ENCODE assay signal across 16 cellular contexts in genomic region chr12:124842073-124842749, GRCh38. TPM values are rescaled to one million over a fixed set of nuclear protein-coding genes. Genes with fewer than 3 reads are reported as not detected.
DNase-seq lines count a peak whose midpoint lies in the region; ATAC-seq and TF ChIP-seq lines count a peak whose summit lies in the region.
"Had no signal": no experiment of that assay in that cellular context is flagged by ENCODE, and none has a peak within 500 bp of the region (broad histone marks: within the 10 kb centered on the region; RNA-seq: fewer than 3 reads in every experiment).

No MANE protein-coding gene starts in this region.

- no peak overlapping the region for H2BK15ac ChIP-seq in H9 (ENCODE audit: low read depth, low read length)

- intact Hi-C loops in breast epithelium (cut with DNase I; ENCODE audit: low total_unique reads) (no loop called here), left colon (cut with DNase I, micrococcal nuclease) (no loop called here)

- H3K27ac ChIP-seq in H9 (ENCODE audit: insufficient read length, low read depth, low read length) (no peak overlapping the region), breast epithelium (peak overlapping the region; percentile 52 to 70), skin epidermis (peak overlapping the region in 12 of 21 experiments; percentile 7 to 71 (median 43))

- H3K4me2 ChIP-seq in H9 (ENCODE audit: insufficient read depth, insufficient read length, low read length): no peak overlapping the region

- no CpG with 5 or more reads among the region's 14 CpGs for WGBS in H9 (ENCODE audit: extremely low coverage, insufficient read length, low lambda C conversion rate)

- ATAC-seq in left colon: peak; percentile 36
- ATAC-seq: natural killer cell had no signal

- H2BK20ac ChIP-seq in H9 (ENCODE audit: low read depth, low read length, poor library complexity, severe bottlenecking): no peak overlapping the region

- H2BK12ac ChIP-seq in H9 (ENCODE audit: insufficient read length, low read depth, low read length): no peak overlapping the region

- H3K4me1 ChIP-seq in H9 (ENCODE audit: insufficient read depth, low read length) (no peaks in the 10 kb centered on the region; the same call in 1 of the 2 replicates), breast epithelium (peaks cover 0 to 5% of the 10 kb centered on the region in 2 donors)

- no peaks in the 10 kb centered on the region for H3K9me3 ChIP-seq in H9 (ENCODE audit: control insufficient read depth, low read depth, low read length)
- no peaks in the 10 kb centered on the region for H3K9me3 ChIP-seq in breast epithelium

- no peak overlapping the region for H2BK120ac ChIP-seq in H9 (ENCODE audit: low read depth, low read length, poor library complexity, severe bottlenecking)

- H3K4me3 ChIP-seq in breast epithelium: no peak overlapping the region
- no peak overlapping the region for H3K4me3 ChIP-seq in skin epidermis

- H4K5ac ChIP-seq in H9 (ENCODE audit: insufficient read length, low read depth, low read length): no peak overlapping the region

- H3K4me1 Mint-ChIP-seq in H9: peaks cover 18 to 26% of the 10 kb centered on the region in 2 experiments
- H3K4me1 Mint-ChIP-seq: activated CD4-positive, alpha-beta T cell treated with anti-CD3 and anti-CD28 coated beads, Interleukin-2, amount 10 ng/mL, durations not matched to agents 24 days and 14 days; immature natural killer cell; natural killer cell had no signal

- H3K79me1 ChIP-seq in H9 (ENCODE audit: insufficient read depth, low read depth, low read length, poor library complexity, severe bottlenecking): peaks cover 3% of the 10 kb centered on the region

- no peak for TF ChIP-seq POLR2A in breast epithelium (IDR thresholded peaks at IDR 0.05)

- peak overlapping the region; percentile 71 to 91 (median 87); a peak in 5 of 7 replicates for H3K27ac Mint-ChIP-seq in H9
- H3K27ac Mint-ChIP-seq: activated CD4-positive, alpha-beta T cell treated with anti-CD3 and anti-CD28 coated beads, Interleukin-2, amount 10 ng/mL, durations not matched to agents 24 days and 14 days; HFFc6; natural killer cell had no signal

- H3K79me2 ChIP-seq in H9 (ENCODE audit: insufficient read depth, low read length): no peaks in the 10 kb centered on the region

- no peak overlapping the region for H2AK5ac ChIP-seq in H9 (ENCODE audit: insufficient read length, low read length)

- no peak overlapping the region for H3K4me3 Mint-ChIP-seq in H9
- H3K4me3 Mint-ChIP-seq: activated CD4-positive, alpha-beta T cell treated with anti-CD3 and anti-CD28 coated beads, Interleukin-2, amount 10 ng/mL, durations not matched to agents 24 days and 14 days; HFFc6; IgD-negative memory B cell; immature natural killer cell; natural killer cell had no signal

- H3K27me3 ChIP-seq in H9 (ENCODE audit: insufficient read depth, low read length) (no peaks in the 10 kb centered on the region), breast epithelium (no peaks in the 10 kb centered on the region)

- no peak overlapping the region for H3K23ac ChIP-seq in H9 (ENCODE audit: insufficient read length, low read depth, low read length)

- no peaks in the 10 kb centered on the region; the same call in 1 of the 2 replicates for H3K27me3 Mint-ChIP-seq in H9 (ENCODE audit: low read depth)
- H3K27me3 Mint-ChIP-seq: activated CD4-positive, alpha-beta T cell treated with anti-CD3 and anti-CD28 coated beads, Interleukin-2, amount 10 ng/mL, durations not matched to agents 24 days and 14 days; IgD-negative memory B cell had no signal

- H2AFZ ChIP-seq in H9 (ENCODE audit: low read length): no peak overlapping the region

- H3K9me3 Mint-ChIP-seq in H9: no peaks in the 10 kb centered on the region; a peak in 1 of 5 replicates
- H3K9me3 Mint-ChIP-seq: activated CD4-positive, alpha-beta T cell treated with anti-CD3 and anti-CD28 coated beads, Interleukin-2, amount 10 ng/mL, durations not matched to agents 24 days and 14 days; HFFc6; IgD-negative memory B cell; immature natural killer cell; natural killer cell had no signal

- no peak overlapping the region for H2BK5ac ChIP-seq in H9 (ENCODE audit: insufficient read length, low read length)

- H3K36me3 ChIP-seq in breast epithelium: no peaks in the 10 kb centered on the region

- no peak overlapping the region for H3T11ph ChIP-seq in H9 (ENCODE audit: low read length)

- no peak overlapping the region for H3K9ac ChIP-seq in H9 (ENCODE audit: extremely low read depth, insufficient read length, low read length)

- H3K18ac ChIP-seq in H9 (ENCODE audit: insufficient read length, low read depth, low read length): no peak overlapping the region

- H3K23me2 ChIP-seq in H9 (ENCODE audit: insufficient read length, low read depth, low read length, poor library complexity, severe bottlenecking): peaks cover 6% of the 10 kb centered on the region

- H3K56ac ChIP-seq in H9 (ENCODE audit: insufficient read length, low read depth, low read length): no peak overlapping the region

- no peak overlapping the region for H4K8ac ChIP-seq in H9 (replicated peaks; ENCODE audit: insufficient read length, low read depth, low read length)

- peaks cover 3% of the 10 kb centered on the region for H4K20me1 ChIP-seq in H9 (ENCODE audit: control insufficient read depth, insufficient read depth, insufficient read length)

- no peak overlapping the region for H3K4ac ChIP-seq in H9 (ENCODE audit: low read depth, low read length)

- peaks cover 3 to 9% (median 3%) of the 10 kb centered on the region in 3 experiments; a peak in 4 of 7 replicates for H3K36me3 Mint-ChIP-seq in H9 (ENCODE audit: insufficient read depth in 1 of 3, low read depth in 3 of 3)
- H3K36me3 Mint-ChIP-seq: immature natural killer cell, natural killer cell had no signal

- H3K14ac ChIP-seq in H9 (ENCODE audit: insufficient read depth, low read length): no peak overlapping the region; the same call in 1 of the 2 replicates

- peak overlapping the region; percentile 87 for H4K91ac ChIP-seq in H9 (ENCODE audit: insufficient read length, low read depth, low read length)

- DNase-seq in H9 (no peak), breast epithelium (ENCODE audit: low spot score in 2 of 2) (no peak), left colon (peak; percentile 65 to 68), T-helper 2 cell (no peak), NOMO-1 treated with dmso at 0.1 percent for 144 hours (lab: John Stamatoyannopoulos, UW; ENCODE audit: unreplicated experiment) (no peak), GM10266 (ENCODE audit: extremely low spot score) (no peak), NCI-H2081 treated with DMSO at 0.1 percent for 48 hours (lab: John Stamatoyannopoulos, UW) (no peak)
- DNase-seq: activated CD4-positive, alpha-beta T cell treated with anti-CD3 and anti-CD28 coated beads, Interleukin-2, amount 10 ng/mL, durations not matched to agents 24 days and 14 days; activated effector memory CD4-positive, alpha-beta T cell treated with anti-CD3 and anti-CD28 coated beads, Interleukin-2, amount 50 U/mL, for 16 hours; AML-193; HFFc6; immature natural killer cell; natural killer cell; NCI-H1436 treated with DMSO at 0.1 percent for 48 hours had no signal

- TF ChIP-seq CTCF in H9 (conservative IDR thresholded peaks at IDR 0.05) (no peak), breast epithelium (IDR thresholded peaks at IDR 0.05) (no peak), GM10266 (IDR thresholded peaks at IDR 0.05; ENCODE audit: control insufficient read depth, insufficient read depth, low read depth, missing control alignments) (no peak)

RNA-seq across cellular contexts. Expression of gene SCARB1, which starts 21.5 kb away (rescaled TPM):
- total RNA-seq in H9 (2021) (31.3 and 31.7 TPM in 2 replicates), breast epithelium (10 to 100 TPM; 18.4 to 61.3 (median 20.2) TPM), left colon (10 to 100 TPM; 39.1 to 66.1 TPM)

Comparison
In these comparisons a context has a peak if more than half of its experiments do, and no peak if none do; other contexts are left out.
1. DNase-seq: peak in left colon (2 of 2); none in H9 (single experiment), breast epithelium (0 of 2), T-helper 2 cell (0 of 5), NOMO-1 treated with dmso at 0.1 percent for 144 hours (single experiment), GM10266 (single experiment) and NCI-H2081 treated with DMSO at 0.1 percent for 48 hours (single experiment).